ENCODE assay signal across 15 cellular contexts in genomic region chr3:46221936-46222335, GRCh38.
"Had no signal": no experiment of that assay in that cellular context is flagged by ENCODE, and none has a peak within 500 bp of the region (broad histone marks: within the 10 kb centered on the region; RNA-seq: fewer than 3 reads in every experiment).

No MANE protein-coding gene starts in this region.

- H3K9me3 ChIP-seq: body of pancreas had no signal

- H2AFZ ChIP-seq: parathyroid adenoma had no signal

- ATAC-seq: activated T-helper 17 cell treated with anti-CD3 and anti-CD28 coated beads, Interleukin-2, amount 50 U/mL, for 72 hours; body of pancreas; SK-N-SH treated with all-trans-retinoic acid at 6 μM for 48 hours had no signal

- H3K79me2 ChIP-seq: parathyroid adenoma had no signal

- DNase-seq: activated CD4-positive, alpha-beta T cell treated with anti-CD3 and anti-CD28 coated beads for 4 hours; activated naive CD4-positive, alpha-beta T cell treated with anti-CD3 and anti-CD28 coated beads for 36 hours; body of pancreas; central memory CD4-positive, alpha-beta T cell; effector CD8-positive, alpha-beta T cell; left ventricle myocardium inferior; T-helper 2 cell had no signal

- H3K9ac ChIP-seq: parathyroid adenoma had no signal

- H3K4me1 ChIP-seq: body of pancreas, gastroesophageal sphincter, left ventricle myocardium inferior, parathyroid adenoma, tibial nerve had no signal

- H3K36me3 ChIP-seq: gastroesophageal sphincter, left ventricle myocardium inferior, tibial nerve had no signal

- H3K27me3 ChIP-seq: body of pancreas, tibial nerve had no signal

- H3K27ac Mint-ChIP-seq: activated naive CD4-positive, alpha-beta T cell treated with anti-CD3 and anti-CD28 coated beads for 36 hours; activated T-helper 17 cell treated with anti-CD3 and anti-CD28 coated beads, Interleukin-2, amount 50 U/mL, for 72 hours had no signal

- H3K4me3 ChIP-seq: body of pancreas, coronary artery, gastroesophageal sphincter, left ventricle myocardium inferior, skin epidermis, tibial nerve had no signal

- H3K4me1 Mint-ChIP-seq: activated T-helper 17 cell treated with anti-CD3 and anti-CD28 coated beads, Interleukin-2, amount 50 U/mL, for 72 hours; neural crest cell had no signal

- H3K27ac ChIP-seq: left ventricle myocardium inferior, parathyroid adenoma, tibial nerve had no signal

- H3K4me3 Mint-ChIP-seq: activated naive CD4-positive, alpha-beta T cell treated with anti-CD3 and anti-CD28 coated beads for 36 hours; activated T-helper 17 cell treated with anti-CD3 and anti-CD28 coated beads, Interleukin-2, amount 50 U/mL, for 72 hours; neural crest cell had no signal
